Comparison of ENCODE assay signal across 16 cellular contexts in the genomic region with DNA sequence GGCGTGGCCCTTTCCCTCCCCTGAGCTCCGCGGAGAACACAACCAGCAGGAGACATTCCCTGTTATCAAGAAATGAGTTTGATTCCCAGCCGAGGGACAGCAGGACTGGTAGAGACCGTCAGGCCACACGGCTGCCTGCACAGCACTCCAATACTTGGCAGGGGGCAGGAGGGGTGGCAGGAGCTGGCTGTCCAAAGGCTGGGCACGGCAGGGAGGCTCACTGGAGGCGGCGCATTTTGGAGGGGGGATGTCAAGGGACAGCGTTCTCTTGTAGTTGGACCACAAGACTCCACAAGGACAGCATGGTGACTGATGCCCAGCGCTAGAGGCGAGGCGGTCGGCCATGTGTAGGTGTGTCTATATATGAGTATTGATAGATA.
A peak's percentile ranks its signal among the peaks of the same experiment; 100 is the strongest.
DNase-seq lines count a peak whose midpoint lies in the region; ATAC-seq and TF ChIP-seq lines count a peak whose summit lies in the region.
"Had no signal": no experiment of that assay in that cellular context is flagged by ENCODE, and none has a peak within 500 bp of the region (broad histone marks: within the 10 kb centered on the region; RNA-seq: fewer than 3 reads in every experiment).

No MANE protein-coding gene starts in this region.

- DNase-seq in Right ventricle myocardium inferior (ENCODE audit: missing footprints), result peak; percentile 23
- DNase-seq in left cardiac atrium, result no peak
- no peak for DNase-seq in T-helper 17 cell
- DNase-seq in iPS-NIHi11 (ENCODE audit: low spot score), result peak; percentile 5
- DNase-seq in stimulated activated effector memory CD8-positive, alpha-beta T cell treated with anti-CD3 and anti-CD28 coated beads, Interleukin-12 subunit alpha, Interleukin-12 subunit beta, amount 100 ng/mL, for 72 hours (ENCODE audit: low spot score in 2 of 2), result no peak
- DNase-seq in esophagus muscularis mucosa (ENCODE audit: extremely low spot score), result no peak
- DNase-seq in ecto neural progenitor cell (ENCODE audit: low spot score), result no peak
- no peak for DNase-seq in gastrocnemius medialis
- DNase-seq: 8988T; AML-193; Caco-2; CD8-positive, alpha-beta memory T cell; DMS53; GM23248 had no signal

- no peaks in the 10 kb centered on the region for H3K4me1 Mint-ChIP-seq in T-helper 17 cell
- peaks cover 10% of the 10 kb centered on the region for H3K4me1 Mint-ChIP-seq in stimulated activated effector memory CD8-positive, alpha-beta T cell treated with anti-CD3 and anti-CD28 coated beads, Interleukin-12 subunit alpha, Interleukin-12 subunit beta, amount 100 ng/mL, for 72 hours
- H3K4me1 Mint-ChIP-seq: CD8-positive, alpha-beta memory T cell had no signal

- intact Hi-C loops in Right ventricle myocardium inferior (cut with DNase I), result no loop called here
- intact Hi-C loops in left cardiac atrium (cut with DNase I), result no loop called here
- intact Hi-C loops in esophagus muscularis mucosa (cut with DNase I), result no loop called here
- intact Hi-C loops in gastrocnemius medialis (cut with DNase I; ENCODE audit: low total_unique reads), result no loop called here

- no peak for TF ChIP-seq EP300 in esophagus muscularis mucosa (IDR thresholded peaks at IDR 0.05)

- H3K27ac Mint-ChIP-seq in T-helper 17 cell, result peak overlapping the region; percentile 24
- H3K27ac Mint-ChIP-seq in stimulated activated effector memory CD8-positive, alpha-beta T cell treated with anti-CD3 and anti-CD28 coated beads, Interleukin-12 subunit alpha, Interleukin-12 subunit beta, amount 100 ng/mL, for 72 hours, result peak overlapping the region; percentile 67

- peaks cover 4 to 22% (median 16%) of the 10 kb centered on the region in 4 donors for H3K4me1 ChIP-seq in esophagus muscularis mucosa
- peaks cover 12 to 31% of the 10 kb centered on the region in 2 donors for H3K4me1 ChIP-seq in gastrocnemius medialis
- H3K4me1 ChIP-seq: BLaER1, Caco-2 had no signal

- no peak for TF ChIP-seq POLR2A in esophagus muscularis mucosa (IDR thresholded peaks at IDR 0.05; ENCODE audit: low read depth)
- no peak for TF ChIP-seq POLR2A in gastrocnemius medialis (IDR thresholded peaks at IDR 0.05)

- in situ Hi-C loops in gastrocnemius medialis (cut with MboI; ENCODE audit: low sequenced_read_pairs in 4 of 4), result loop anchor here in 2 of 4 donors (10.0 to 25.0 kb wide), 2 partner anchors 77 to 125 kb away; no protein-coding TSS in a partner anchor

- no peak for ATAC-seq in Right ventricle myocardium inferior
- no peak for ATAC-seq in left cardiac atrium
- ATAC-seq in T-helper 17 cell, result no peak
- ATAC-seq in stimulated activated effector memory CD8-positive, alpha-beta T cell treated with anti-CD3 and anti-CD28 coated beads, Interleukin-12 subunit alpha, Interleukin-12 subunit beta, amount 100 ng/mL, for 72 hours, result no peak
- ATAC-seq in gastrocnemius medialis, result no peak

- H3K4me3 Mint-ChIP-seq in T-helper 17 cell, result no peak overlapping the region
- no peak overlapping the region for H3K4me3 Mint-ChIP-seq in stimulated activated effector memory CD8-positive, alpha-beta T cell treated with anti-CD3 and anti-CD28 coated beads, Interleukin-12 subunit alpha, Interleukin-12 subunit beta, amount 100 ng/mL, for 72 hours
- H3K4me3 Mint-ChIP-seq: CD8-positive, alpha-beta memory T cell had no signal

- TF ChIP-seq CTCF in esophagus muscularis mucosa (IDR thresholded peaks at IDR 0.05) (no peak), gastrocnemius medialis (IDR thresholded peaks at IDR 0.05 in 4 of 5, conservative IDR thresholded peaks at IDR 0.05 in 1 of 5) (no peak)

- H3K27me3 ChIP-seq in esophagus muscularis mucosa (no peaks in the 10 kb centered on the region), gastrocnemius medialis (no peaks in the 10 kb centered on the region)
- H3K27me3 ChIP-seq: BLaER1 had no signal

- no peaks in the 10 kb centered on the region for H3K9me3 ChIP-seq in T-helper 17 cell (ENCODE audit: control insufficient read depth, low read length, poor library complexity, severe bottlenecking)
- no peaks in the 10 kb centered on the region for H3K9me3 ChIP-seq in esophagus muscularis mucosa
- H3K9me3 ChIP-seq in gastrocnemius medialis, result no peaks in the 10 kb centered on the region
- H3K9me3 ChIP-seq: BLaER1, Caco-2 had no signal

- H3K36me3 ChIP-seq in esophagus muscularis mucosa (no peaks in the 10 kb centered on the region), gastrocnemius medialis (no peaks in the 10 kb centered on the region)
- H3K36me3 ChIP-seq: BLaER1 had no signal

- WGBS in esophagus muscularis mucosa, result 88% methylated on average over 14 of the region's 14 CpGs

- H3K27me3 Mint-ChIP-seq in T-helper 17 cell, result no peaks in the 10 kb centered on the region
- H3K27me3 Mint-ChIP-seq: CD8-positive, alpha-beta memory T cell had no signal

- H3K27ac ChIP-seq in esophagus muscularis mucosa (replicated peaks in 1 of 4) (no peak overlapping the region), gastrocnemius medialis (no peak overlapping the region)
- H3K27ac ChIP-seq: BLaER1, GM23248, HL-60 had no signal

- H3K36me3 Mint-ChIP-seq in T-helper 17 cell (ENCODE audit: low read depth), result no peaks in the 10 kb centered on the region
- H3K36me3 Mint-ChIP-seq in stimulated activated effector memory CD8-positive, alpha-beta T cell treated with anti-CD3 and anti-CD28 coated beads, Interleukin-12 subunit alpha, Interleukin-12 subunit beta, amount 100 ng/mL, for 72 hours, result peaks cover 5% of the 10 kb centered on the region
- H3K36me3 Mint-ChIP-seq: CD8-positive, alpha-beta memory T cell had no signal

- H3K9me3 Mint-ChIP-seq in stimulated activated effector memory CD8-positive, alpha-beta T cell treated with anti-CD3 and anti-CD28 coated beads, Interleukin-12 subunit alpha, Interleukin-12 subunit beta, amount 100 ng/mL, for 72 hours, result no peaks in the 10 kb centered on the region
- H3K9me3 Mint-ChIP-seq: CD8-positive, alpha-beta memory T cell had no signal

- H3K4me3 ChIP-seq in esophagus muscularis mucosa (no peak overlapping the region), gastrocnemius medialis (no peak overlapping the region)
- H3K4me3 ChIP-seq: BLaER1, GM23248 had no signal

Comparison
In these comparisons a context has a peak if more than half of its experiments do, and no peak if none do; other contexts are left out.
1. DNase-seq: peak in Right ventricle myocardium inferior (single experiment) and iPS-NIHi11 (single experiment); none in left cardiac atrium (single experiment), T-helper 17 cell (0 of 3), stimulated activated effector memory CD8-positive, alpha-beta T cell treated with anti-CD3 and anti-CD28 coated beads, Interleukin-12 subunit alpha, Interleukin-12 subunit beta, amount 100 ng/mL, for 72 hours (0 of 2), esophagus muscularis mucosa (single experiment), ecto neural progenitor cell (single experiment) and gastrocnemius medialis (0 of 2).